ENCODE assay signal across 8 cellular contexts in genomic region chr17:77140878-77141767, GRCh38. TPM values are rescaled to one million over a fixed set of nuclear protein-coding genes. Genes with fewer than 3 reads are reported as not detected.
DNase-seq lines count a peak whose midpoint lies in the region; ATAC-seq and TF ChIP-seq lines count a peak whose summit lies in the region.

TSS of gene SEC14L1 (plus strand) at chr17:77140969. CDS start at chr17:77143597, 2,628 bp downstream.

- peaks cover 4% of the 10 kb centered on the region for H3K36me3 Mint-ChIP-seq in glutamatergic neuron (ENCODE audit: unreplicated experiment)

- no peak for TF ChIP-seq CTCF in glutamatergic neuron (IDR thresholded peaks at IDR 0.05; ENCODE audit: partially characterized antibody, unreplicated experiment)
- TF ChIP-seq CTCF in ovary (IDR thresholded peaks at IDR 0.05) = no peak

- H3K36me3 ChIP-seq in NT2/D1 (ENCODE audit: insufficient read depth, insufficient read length, low read length) (peaks cover 37% of the 10 kb centered on the region), ovary (no peaks in the 10 kb centered on the region)

- peaks cover 4% of the 10 kb centered on the region for H3K4me1 Mint-ChIP-seq in glutamatergic neuron (ENCODE audit: low read depth, unreplicated experiment)

- H3K9me3 ChIP-seq in NT2/D1 (ENCODE audit: insufficient read depth, low read length) (peaks cover 23% of the 10 kb centered on the region), ovary (no peaks in the 10 kb centered on the region)

- TF ChIP-seq POLR2A in ovary (IDR thresholded peaks at IDR 0.05) = no peak

- peaks cover 9% of the 10 kb centered on the region for H3K9me3 Mint-ChIP-seq in glutamatergic neuron (ENCODE audit: unreplicated experiment)

- H3K4me3 ChIP-seq in NT2/D1 (ENCODE audit: insufficient read length, low read depth) = peak within 1 kb of the TSS; percentile 73
- H3K4me3 ChIP-seq in ovary = peak within 1 kb of the TSS; percentile 99

- H3K27me3 Mint-ChIP-seq in glutamatergic neuron (ENCODE audit: unreplicated experiment) = peaks cover 4% of the 10 kb centered on the region

- H3K4me3 Mint-ChIP-seq in glutamatergic neuron (ENCODE audit: unreplicated experiment) = peak within 1 kb of the TSS; percentile 93

- H3K4me1 ChIP-seq in NT2/D1 (ENCODE audit: insufficient read depth, insufficient read length) (peaks cover 7% of the 10 kb centered on the region), ovary (ENCODE audit: insufficient read depth) (peaks cover 11% of the 10 kb centered on the region)

- H3K27ac ChIP-seq in ovary = peak within 1 kb of the TSS; percentile 64 to 80

- DNase-seq in NCI-H1092 treated with DMSO at 0.1 percent for 48 hours (lab: John Stamatoyannopoulos, UW) = peak; percentile 26
- DNase-seq in NCI-H1092 (lab: John Stamatoyannopoulos, UW) = no peak
- DNase-seq in NT2/D1 (ENCODE audit: low read depth, low spot score) = no peak
- peak; percentile 18 for DNase-seq in activated effector memory CD4-positive, alpha-beta T cell treated with Interleukin-2 at 50 U/mL for 16 hours
- DNase-seq in glutamatergic neuron = peak; percentile 43
- DNase-seq in ovary = peak in 3 of 5 donors; percentile 59 to 65 (median 65)

- intact Hi-C loops in ovary (cut with DNase I) = loop anchor here in 2 of 4 donors (5.0 to 10.0 kb wide), 3 partner anchors 46 to 196 kb away; no protein-coding TSS in a partner anchor

- 0 to 1% (median 1%) methylated on average over 36 to 99 of the region's 99 CpGs for WGBS in ovary, 3 donors

- H3K27ac Mint-ChIP-seq in glutamatergic neuron (ENCODE audit: unreplicated experiment) = peak within 1 kb of the TSS; percentile 55

- no peaks in the 10 kb centered on the region for H3K27me3 ChIP-seq in NT2/D1 (ENCODE audit: insufficient read depth, insufficient read length)
- H3K27me3 ChIP-seq in ovary = no peaks in the 10 kb centered on the region

- no peak for TF ChIP-seq EP300 in ovary (IDR thresholded peaks at IDR 0.05)

- ATAC-seq in HG02884 (IDR thresholded peaks at IDR 0.05; ENCODE audit: unreplicated experiment) = peak; percentile 32
- ATAC-seq in GM21381 (IDR thresholded peaks at IDR 0.05; ENCODE audit: unreplicated experiment) = no peak

- H3K9ac ChIP-seq in NT2/D1 (ENCODE audit: insufficient read length, low read depth) = peak within 1 kb of the TSS; percentile 94

RNA-seq across cellular contexts. Expression of gene SEC14L1, which starts in this region (rescaled TPM):
- 104 TPM for total RNA-seq in glutamatergic neuron (ENCODE audit: unreplicated experiment)
- total RNA-seq in ovary = 10 to 100 TPM; 29.1 to 70.4 (median 53.7) TPM
- 10 to 100 TPM; 32.7 to 78.7 TPM for polyA plus RNA-seq in ovary

Comparison
In these comparisons a context has a peak if more than half of its experiments do, and no peak if none do; other contexts are left out.
1. DNase-seq: peak in NCI-H1092 treated with DMSO at 0.1 percent for 48 hours (single experiment), activated effector memory CD4-positive, alpha-beta T cell treated with Interleukin-2 at 50 U/mL for 16 hours (single experiment), glutamatergic neuron (single experiment) and ovary (3 of 5); none in NCI-H1092 (single experiment) and NT2/D1 (single experiment).